ENCODE assay signal across 26 cellular contexts in the genomic region with DNA sequence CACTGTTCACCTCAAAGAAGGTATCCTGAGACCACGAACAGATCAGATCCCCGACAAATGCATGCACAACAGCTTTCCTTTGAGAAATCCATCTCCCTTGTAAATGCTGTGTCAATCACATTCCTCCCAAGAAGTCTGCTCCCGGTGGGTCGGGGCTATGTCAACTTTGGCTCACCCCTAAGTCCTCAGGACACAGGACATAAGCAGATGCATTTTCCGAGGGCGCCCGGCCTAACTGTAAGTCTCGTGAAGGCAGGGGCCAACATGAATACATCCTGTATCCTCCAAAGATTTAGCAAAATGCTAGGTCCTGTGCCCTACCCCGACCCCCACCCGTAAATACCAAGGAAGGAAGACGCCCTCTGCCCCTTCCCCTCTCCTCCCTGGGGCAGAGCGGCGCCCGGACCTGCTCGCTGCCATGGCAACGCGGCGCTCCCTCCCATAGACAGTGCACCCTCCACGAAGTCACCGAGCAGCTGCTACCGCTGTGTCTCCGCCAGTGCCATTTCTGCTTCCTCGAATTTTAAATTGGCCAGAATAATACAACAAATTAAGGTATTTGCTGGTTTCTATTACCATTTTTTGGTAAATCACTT.
DNase-seq lines count a peak whose midpoint lies in the region; ATAC-seq, FAIRE-seq and TF ChIP-seq lines count a peak whose summit lies in the region.
"Had no signal": no experiment of that assay in that cellular context is flagged by ENCODE, and none has a peak within 500 bp of the region (broad histone marks: within the 10 kb centered on the region; RNA-seq: fewer than 3 reads in every experiment).

No MANE protein-coding gene starts in this region.

- no peaks in the 10 kb centered on the region for H3K27me3 Mint-ChIP-seq in nephron (ENCODE audit: low read depth)

- H3K9me3 ChIP-seq in K562 (replicated peaks; ENCODE audit: control insufficient read depth, insufficient read depth, low read depth, low read length) = no peaks in the 10 kb centered on the region
- no peaks in the 10 kb centered on the region for H3K9me3 ChIP-seq in left ventricle myocardium inferior (replicated peaks)
- H3K9me3 ChIP-seq: adrenal gland, HAP-1, vagina had no signal

- peaks cover 28% of the 10 kb centered on the region for H3K4me1 Mint-ChIP-seq in nephron

- ATAC-seq in K562 = no peak
- ATAC-seq in HG03342 (IDR thresholded peaks at IDR 0.05; ENCODE audit: unreplicated experiment) = no peak
- no peak for ATAC-seq in HG03457 (IDR thresholded peaks at IDR 0.05; ENCODE audit: unreplicated experiment)
- ATAC-seq: foreskin keratinocyte, sciatic nerve had no signal

- H4K20me1 ChIP-seq in K562 (replicated peaks; ENCODE audit: control insufficient read depth, insufficient read depth, low read length) = no peaks in the 10 kb centered on the region

- H3K4me1 ChIP-seq in K562 (replicated peaks in 1 of 2; ENCODE audit: control insufficient read depth in 2 of 2, insufficient read depth in 2 of 2, low read length in 2 of 2) (no peaks in the 10 kb centered on the region), left ventricle myocardium inferior (no peaks in the 10 kb centered on the region)
- H3K4me1 ChIP-seq: adrenal gland, foreskin keratinocyte, HAP-1, vagina had no signal

- peak overlapping the region; percentile 6 to 81 (median 40) for H3K27ac Mint-ChIP-seq in nephron
- H3K27ac Mint-ChIP-seq: CD4-positive, alpha-beta T cell had no signal

- H3K27me3 ChIP-seq in K562 (ENCODE audit: control insufficient read depth in 2 of 2, insufficient read depth in 2 of 2, low read length in 2 of 2) (peaks cover 0 to 7% of the 10 kb centered on the region in 2 experiments; a peak in 1 of 5 replicates), left ventricle myocardium inferior (ENCODE audit: low read depth) (peaks cover 31% of the 10 kb centered on the region)
- H3K27me3 ChIP-seq: hepatocyte, vagina had no signal

- no peak for TF ChIP-seq RAD21 in K562 (CRISPR knock-in tag; conservative IDR thresholded peaks at IDR 0.05 in 1 of 2, IDR thresholded peaks at IDR 0.05 in 1 of 2)

- no peak overlapping the region for H3K9ac ChIP-seq in K562 (ENCODE audit: insufficient read depth in 1 of 2, low read depth in 2 of 2, low read length in 2 of 2)

- WGBS in K562 (ENCODE audit: insufficient coverage, low coverage, missing lambda C conversion rate) = 1% methylated on average over 13 of the region's 23 CpGs

- H3K36me3 ChIP-seq in K562 (ENCODE audit: control insufficient read depth, insufficient read depth, low read length) (no peaks in the 10 kb centered on the region), left ventricle myocardium inferior (no peaks in the 10 kb centered on the region)
- H3K36me3 ChIP-seq: adrenal gland, HAP-1, vagina had no signal

- BruUV-seq in K562 (replicated peaks; lab: Mats Ljungman, UMichigan) = no TSS peak

- H3K4me2 ChIP-seq in K562 (ENCODE audit: insufficient read depth, low read length) = no peak overlapping the region
- H3K4me2 ChIP-seq: hepatocyte had no signal

- in situ Hi-C loops in K562 (cut with MboI) = no loop called here

- H3K4me3 ChIP-seq in K562 (no peak overlapping the region), left ventricle myocardium inferior (no peak overlapping the region)
- H3K4me3 ChIP-seq: adrenal gland, HAP-1, hepatocyte, vagina had no signal

- intact Hi-C loops in K562 (cut with micrococcal nuclease) = no loop called here
- intact Hi-C loops in left ventricle myocardium inferior (cut with micrococcal nuclease) = no loop called here

- CTCF ChIA-PET in K562 (lab: Yijun Ruan, JAX; ENCODE audit: low intra/inter-chr PET ratio) = no interaction called here

- TF ChIP-seq CTCF in K562 (IDR thresholded peaks at IDR 0.05 in 2 of 3, conservative IDR thresholded peaks at IDR 0.05 in 1 of 3; ENCODE audit: insufficient read depth in 2 of 3, low read depth in 1 of 3, low read length in 3 of 3) = no peak
- no peak for TF ChIP-seq CTCF in nephron (IDR thresholded peaks at IDR 0.05; ENCODE audit: unreplicated experiment in 3 of 3)
- no peak for TF ChIP-seq CTCF in left ventricle myocardium inferior (IDR thresholded peaks at IDR 0.05; ENCODE audit: borderline replicate concordance)

- FAIRE-seq in K562 (lab: Jason Lieb, UNC) = no peak
- FAIRE-seq: bronchial epithelial cell, kidney, RCC 7860 had no signal

- POLR2A ChIA-PET in K562 (lab: Yijun Ruan, JAX) = no interaction called here

- no peak for TF ChIP-seq POLR2A in K562 (conservative IDR thresholded peaks at IDR 0.05)

- H3K9me3 Mint-ChIP-seq in nephron = no peaks in the 10 kb centered on the region

- no peak for TF ChIP-seq EP300 in K562 (IDR thresholded peaks at IDR 0.05; ENCODE audit: low read length)

- no peaks in the 10 kb centered on the region for H3K36me3 Mint-ChIP-seq in nephron (ENCODE audit: low read depth)

- H3K9me1 ChIP-seq in K562 (ENCODE audit: control insufficient read depth, insufficient read depth, low read length) = no peaks in the 10 kb centered on the region

- H2AFZ ChIP-seq in K562 (ENCODE audit: low read depth, low read length) = no peak overlapping the region
- H2AFZ ChIP-seq: hepatocyte had no signal

- peak overlapping the region in 1 of 3 experiments; percentile 39 for H3K4me3 Mint-ChIP-seq in nephron
- H3K4me3 Mint-ChIP-seq: CD4-positive, alpha-beta T cell had no signal

- peak; percentile 76 for DNase-seq in COR-L47 (lab: John Stamatoyannopoulos, UW)
- peak; percentile 23 for DNase-seq in NCI-H1694 (lab: John Stamatoyannopoulos, UW)
- DNase-seq in K562 (ENCODE audit: extremely low read depth in 1 of 4, low spot score in 3 of 4) = no peak
- no peak for DNase-seq in left ventricle myocardium inferior
- no peak for DNase-seq in kidney glomerular epithelial cell (lab: John Stamatoyannopoulos, UW)
- DNase-seq: activated CD4-positive, alpha-beta T cell treated with anti-CD3 and anti-CD28 coated beads, Interleukin-2, amount 50 U/mL, for 4 hours; activated gamma-delta T cell; CD4-positive, alpha-beta T cell; dermis blood vessel endothelial cell; DMS79 treated with DMSO at 0.1 percent for 48 hours; foreskin keratinocyte; kidney; mammary epithelial cell; NCI-H1092; NCI-H345; NK-92 treated with Interleukin-12 subunit alpha and Interleukin-12 subunit beta, amount 100 ng/mL, for 24 hours had no signal

- no peaks in the 10 kb centered on the region for H3K79me2 ChIP-seq in K562 (ENCODE audit: control insufficient read depth, insufficient read depth, low read length)
- H3K79me2 ChIP-seq: hepatocyte had no signal

- no peak overlapping the region for H3K27ac ChIP-seq in K562 (ENCODE audit: extremely low read depth, low read depth, low read length)
- no peak overlapping the region for H3K27ac ChIP-seq in left ventricle myocardium inferior (replicated peaks)
- H3K27ac ChIP-seq: adrenal gland, foreskin keratinocyte, hepatocyte, vagina had no signal

TF ChIP-seq in K562, 482 proteins besides CTCF, POLR2A, EP300 and RAD21:
- TF ChIP-seq RFX1 (IDR thresholded peaks at IDR 0.05) (peak; percentile 34; the same call in 1 of the 2 replicates), SMARCC2 (IDR thresholded peaks at IDR 0.05; ENCODE audit: low read depth) (no peak)

Comparison
In these comparisons a context has a peak if more than half of its experiments do, and no peak if none do; other contexts are left out.
1. DNase-seq: peak in COR-L47 (single experiment) and NCI-H1694 (single experiment); none in K562 (0 of 4), left ventricle myocardium inferior (single experiment) and kidney glomerular epithelial cell (single experiment).